ENCODE assay signal across 32 cellular contexts in the genomic region with DNA sequence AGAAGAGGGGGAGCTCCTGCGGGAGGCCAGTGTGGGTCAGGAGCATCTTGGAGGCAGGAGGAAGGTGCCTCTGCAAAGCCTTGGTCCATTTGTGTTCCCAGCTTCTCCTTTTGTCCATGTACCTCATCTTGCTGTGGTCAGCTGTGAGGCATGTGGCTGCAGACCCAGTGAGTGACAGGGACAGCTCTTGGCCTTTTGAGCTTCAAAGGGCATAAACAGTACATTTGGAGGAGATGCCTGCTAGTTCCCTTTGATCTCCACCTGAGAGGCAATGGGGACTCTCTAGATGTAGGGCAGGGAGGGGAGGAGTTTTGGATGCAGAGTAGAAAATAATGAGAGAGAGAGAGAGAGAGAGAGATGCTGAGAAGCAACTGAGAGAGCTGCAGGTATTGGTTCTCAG.
"Had no signal": no experiment of that assay in that cellular context is flagged by ENCODE, and none has a peak within 500 bp of the region (broad histone marks: within the 10 kb centered on the region; RNA-seq: fewer than 3 reads in every experiment).

No MANE protein-coding gene starts in this region.

- H3K4me1 Mint-ChIP-seq: activated CD4-positive, alpha-beta T cell treated with anti-CD3 and anti-CD28 coated beads for 36 hours; activated CD4-positive, alpha-beta T cell treated with anti-CD3 and anti-CD28 coated beads, Interleukin-2, amount 10 ng/mL, durations not matched to agents 24 days and 14 days; activated CD8-positive, alpha-beta memory T cell treated with anti-CD3 and anti-CD28 coated beads, Interleukin-2, amount 10 ng/mL, durations not matched to agents 7 days and 5 days; activated naive CD4-positive, alpha-beta T cell treated with anti-CD3 and anti-CD28 coated beads, Interleukin-2, amount 10 ng/mL, durations not matched to agents 7 days and 5 days; central memory CD8-positive, alpha-beta T cell had no signal

- H3K9me3 Mint-ChIP-seq: activated CD4-positive, alpha-beta memory T cell treated with anti-CD3 and anti-CD28 coated beads for 36 hours; activated CD4-positive, alpha-beta T cell treated with anti-CD3 and anti-CD28 coated beads, Interleukin-2, amount 10 ng/mL, durations not matched to agents 24 days and 14 days; activated naive CD4-positive, alpha-beta T cell treated with anti-CD3 and anti-CD28 coated beads, Interleukin-2, amount 10 ng/mL, durations not matched to agents 7 days and 5 days; activated T-helper 1 cell treated with anti-CD3 and anti-CD28 coated beads, Interleukin-12 subunit alpha, Interleukin-12 subunit beta, Interleukin-2, Interleukin-4 antibody, amounts not matched to agents 30 ng/mL and 10 ng/mL and 1 ng/mL, durations not matched to agents 14 hours and 24 hours and 36 hours; activated T-helper 2 cell treated with anti-CD3 and anti-CD28 coated beads, Interferon-gamma antibody, Interleukin-2, Interleukin-4, amounts not matched to agents 10 μg/mL and 5 μg/mL and 100 μg/mL, durations not matched to agents 14 hours and 24 hours and 36 hours; central memory CD8-positive, alpha-beta T cell; dendritic cell treated with granulocyte-macrophage colony-stimulating factor and Interleukin-4, amounts not matched to agents 40 ng/mL and 50 ng/mL, for 4 days; effector memory CD8-positive, alpha-beta T cell had no signal

- H3K27me3 ChIP-seq: brain microvascular endothelial cell, gastrocnemius medialis had no signal

- ATAC-seq: activated CD4-positive, alpha-beta T cell treated with anti-CD3 and anti-CD28 coated beads for 36 hours; activated CD8-positive, alpha-beta memory T cell treated with anti-CD3 and anti-CD28 coated beads, Interleukin-2, amount 10 ng/mL, durations not matched to agents 7 days and 5 days; activated CD8-positive, alpha-beta T cell treated with anti-CD3 and anti-CD28 coated beads, Interleukin-2, amount 10 ng/mL, durations not matched to agents 7 days and 5 days; effector memory CD8-positive, alpha-beta T cell; foreskin keratinocyte; heart left ventricle had no signal

- FAIRE-seq: astrocyte, bronchial epithelial cell had no signal

- H3K27ac ChIP-seq: brain microvascular endothelial cell, coronary artery, dorsolateral prefrontal cortex, esophagus muscularis mucosa, foreskin keratinocyte, gastrocnemius medialis, heart left ventricle had no signal

- H3K4me3 Mint-ChIP-seq: activated CD4-positive, alpha-beta memory T cell treated with anti-CD3 and anti-CD28 coated beads for 36 hours; activated CD4-positive, alpha-beta T cell treated with anti-CD3 and anti-CD28 coated beads for 36 hours; activated CD4-positive, alpha-beta T cell treated with anti-CD3 and anti-CD28 coated beads, Interleukin-2, amount 10 ng/mL, durations not matched to agents 24 days and 14 days; activated CD8-positive, alpha-beta memory T cell treated with anti-CD3 and anti-CD28 coated beads, Interleukin-2, amount 10 ng/mL, durations not matched to agents 7 days and 5 days; activated CD8-positive, alpha-beta T cell treated with anti-CD3 and anti-CD28 coated beads, Interleukin-2, amount 10 ng/mL, durations not matched to agents 7 days and 5 days; activated naive CD4-positive, alpha-beta T cell treated with anti-CD3 and anti-CD28 coated beads, Interleukin-2, amount 10 ng/mL, durations not matched to agents 7 days and 5 days; activated naive CD8-positive, alpha-beta T cell; activated T-helper 1 cell treated with anti-CD3 and anti-CD28 coated beads, Interleukin-12 subunit alpha, Interleukin-12 subunit beta, Interleukin-2, Interleukin-4 antibody, amounts not matched to agents 30 ng/mL and 10 ng/mL and 1 ng/mL, durations not matched to agents 14 hours and 24 hours and 36 hours; central memory CD8-positive, alpha-beta T cell; dendritic cell treated with granulocyte-macrophage colony-stimulating factor and Interleukin-4, amounts not matched to agents 40 ng/mL and 50 ng/mL, for 4 days; effector memory CD8-positive, alpha-beta T cell had no signal

- H3K4me1 ChIP-seq: esophagus muscularis mucosa, foreskin keratinocyte, gastrocnemius medialis, heart left ventricle had no signal

- H3K27ac Mint-ChIP-seq: activated CD4-positive, alpha-beta memory T cell treated with anti-CD3 and anti-CD28 coated beads for 36 hours; activated CD4-positive, alpha-beta T cell treated with anti-CD3 and anti-CD28 coated beads for 36 hours; activated CD4-positive, alpha-beta T cell treated with anti-CD3 and anti-CD28 coated beads, Interleukin-2, amount 10 ng/mL, durations not matched to agents 24 days and 14 days; activated CD8-positive, alpha-beta memory T cell treated with anti-CD3 and anti-CD28 coated beads, Interleukin-2, amount 10 ng/mL, durations not matched to agents 7 days and 5 days; activated CD8-positive, alpha-beta T cell treated with anti-CD3 and anti-CD28 coated beads, Interleukin-2, amount 10 ng/mL, durations not matched to agents 7 days and 5 days; activated naive CD4-positive, alpha-beta T cell treated with anti-CD3 and anti-CD28 coated beads, Interleukin-2, amount 10 ng/mL, durations not matched to agents 7 days and 5 days; activated naive CD8-positive, alpha-beta T cell; activated T-helper 1 cell treated with anti-CD3 and anti-CD28 coated beads, Interleukin-12 subunit alpha, Interleukin-12 subunit beta, Interleukin-2, Interleukin-4 antibody, amounts not matched to agents 30 ng/mL and 10 ng/mL and 1 ng/mL, durations not matched to agents 14 hours and 24 hours and 36 hours; activated T-helper 2 cell treated with anti-CD3 and anti-CD28 coated beads, Interferon-gamma antibody, Interleukin-2, Interleukin-4, amounts not matched to agents 10 μg/mL and 5 μg/mL and 100 μg/mL, durations not matched to agents 14 hours and 24 hours and 36 hours; dendritic cell treated with granulocyte-macrophage colony-stimulating factor and Interleukin-4, amounts not matched to agents 40 ng/mL and 50 ng/mL, for 4 days; effector memory CD8-positive, alpha-beta T cell had no signal

- H3K36me3 ChIP-seq: brain microvascular endothelial cell, esophagus muscularis mucosa, gastrocnemius medialis, heart left ventricle had no signal

- H3K36me3 Mint-ChIP-seq: activated CD4-positive, alpha-beta memory T cell treated with anti-CD3 and anti-CD28 coated beads for 36 hours; activated CD8-positive, alpha-beta memory T cell treated with anti-CD3 and anti-CD28 coated beads, Interleukin-2, amount 10 ng/mL, durations not matched to agents 7 days and 5 days; activated naive CD4-positive, alpha-beta T cell treated with anti-CD3 and anti-CD28 coated beads, Interleukin-2, amount 10 ng/mL, durations not matched to agents 7 days and 5 days; activated naive CD8-positive, alpha-beta T cell had no signal

- DNase-seq: activated CD4-positive, alpha-beta memory T cell treated with anti-CD3 and anti-CD28 coated beads for 36 hours; activated CD4-positive, alpha-beta T cell treated with anti-CD3 and anti-CD28 coated beads for 36 hours; activated CD4-positive, alpha-beta T cell treated with anti-CD3 and anti-CD28 coated beads, Interleukin-2, amount 10 ng/mL, durations not matched to agents 24 days and 14 days; activated CD4-positive, CD25-positive, alpha-beta regulatory T cell; activated CD4-positive, CD25-positive, alpha-beta regulatory T cell treated with anti-CD3 and anti-CD28 coated beads, Interleukin-2, amount 50 U/mL, for 72 hours; activated CD8-positive, alpha-beta memory T cell treated with anti-CD3 and anti-CD28 coated beads, Interleukin-2, amount 10 ng/mL, durations not matched to agents 7 days and 5 days; activated CD8-positive, alpha-beta memory T cell treated with anti-CD3 and anti-CD28 coated beads, Interleukin-2, amount 50 U/mL, for 4 hours; activated CD8-positive, alpha-beta T cell treated with anti-CD3 and anti-CD28 coated beads, Interleukin-2, amount 10 ng/mL, durations not matched to agents 7 days and 5 days; activated effector memory CD4-positive, alpha-beta T cell treated with anti-CD3 and anti-CD28 coated beads, Interleukin-2, amount 50 U/mL, for 16 hours; activated naive CD4-positive, alpha-beta T cell treated with anti-CD3 and anti-CD28 coated beads, Interleukin-2, amount 10 ng/mL, durations not matched to agents 7 days and 5 days; activated T-cell treated with anti-CD3 and anti-CD28 coated beads, Interleukin-2, amount 50 U/mL, for 1 hour; activated T-cell treated with anti-CD3 and anti-CD28 coated beads, Interleukin-2, amount 50 U/mL, for 48 hours; amniotic stem cell; anterior cingulate cortex; brain microvascular endothelial cell; dorsolateral prefrontal cortex; effector memory CD8-positive, alpha-beta T cell; erythroblast; foreskin keratinocyte; gastrocnemius medialis; glutamatergic neuron; heart left ventricle; T-helper 2 cell had no signal

- H3K9me3 ChIP-seq: esophagus muscularis mucosa, gastrocnemius medialis, heart left ventricle had no signal

- H3K27me3 Mint-ChIP-seq: activated CD4-positive, alpha-beta memory T cell treated with anti-CD3 and anti-CD28 coated beads for 36 hours; activated CD4-positive, alpha-beta T cell treated with anti-CD3 and anti-CD28 coated beads for 36 hours; central memory CD8-positive, alpha-beta T cell; dendritic cell treated with granulocyte-macrophage colony-stimulating factor and Interleukin-4, amounts not matched to agents 40 ng/mL and 50 ng/mL, for 4 days had no signal

- H3K4me3 ChIP-seq: coronary artery, dorsolateral prefrontal cortex, esophagus muscularis mucosa, gastrocnemius medialis, heart left ventricle had no signal
